Comparison of ENCODE assay signal across 1 cellular context in genomic region chr14:21383848-21384493, GRCh38.
TF ChIP-seq lines count a peak whose summit lies in the region.

Gene SUPT16H, minus strand, starts transcription at chr14:21384019. Its CDS starts 92 bp downstream, at chr14:21383927.

TF ChIP-seq in HepG2, 621 proteins besides CTCF, POLR2A, EP300 and RAD21 (continued from another document and continues in another):
- TF ChIP-seq, protein P1, sequence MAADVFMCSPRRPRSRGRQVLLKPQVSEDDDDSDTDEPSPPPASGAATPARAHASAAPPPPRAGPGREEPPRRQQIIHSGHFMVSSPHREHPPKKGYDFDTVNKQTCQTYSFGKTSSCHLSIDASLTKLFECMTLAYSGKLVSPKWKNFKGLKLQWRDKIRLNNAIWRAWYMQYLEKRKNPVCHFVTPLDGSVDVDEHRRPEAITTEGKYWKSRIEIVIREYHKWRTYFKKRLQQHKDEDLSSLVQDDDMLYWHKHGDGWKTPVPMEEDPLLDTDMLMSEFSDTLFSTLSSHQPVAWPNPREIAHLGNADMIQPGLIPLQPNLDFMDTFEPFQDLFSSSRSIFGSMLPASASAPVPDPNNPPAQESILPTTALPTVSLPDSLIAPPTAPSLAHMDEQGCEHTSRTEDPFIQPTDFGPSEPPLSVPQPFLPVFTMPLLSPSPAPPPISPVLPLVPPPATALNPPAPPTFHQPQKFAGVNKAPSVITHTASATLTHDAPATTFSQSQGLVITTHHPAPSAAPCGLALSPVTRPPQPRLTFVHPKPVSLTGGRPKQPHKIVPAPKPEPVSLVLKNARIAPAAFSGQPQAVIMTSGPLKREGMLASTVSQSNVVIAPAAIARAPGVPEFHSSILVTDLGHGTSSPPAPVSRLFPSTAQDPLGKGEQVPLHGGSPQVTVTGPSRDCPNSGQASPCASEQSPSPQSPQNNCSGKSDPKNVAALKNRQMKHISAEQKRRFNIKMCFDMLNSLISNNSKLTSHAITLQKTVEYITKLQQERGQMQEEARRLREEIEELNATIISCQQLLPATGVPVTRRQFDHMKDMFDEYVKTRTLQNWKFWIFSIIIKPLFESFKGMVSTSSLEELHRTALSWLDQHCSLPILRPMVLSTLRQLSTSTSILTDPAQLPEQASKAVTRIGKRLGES (CRISPR knock-in tag; IDR thresholded peaks at IDR 0.05; ENCODE audit: borderline replicate concordance) = 0 out of 2 replicates have a peak, but pooled peaks have one; percentile 42
- no peak for TF ChIP-seq RFX3 (CRISPR knock-in tag; IDR thresholded peaks at IDR 0.05)
- peak; percentile 82 for TF ChIP-seq MIXL1 (CRISPR knock-in tag; IDR thresholded peaks at IDR 0.05)
- peak; percentile 98 for TF ChIP-seq KDM2A (CRISPR knock-in tag; IDR thresholded peaks at IDR 0.05; ENCODE audit: borderline replicate concordance, low read depth)
- TF ChIP-seq ARID5B (CRISPR knock-in tag; IDR thresholded peaks at IDR 0.05) = peak; percentile 57
- TF ChIP-seq, protein P2, sequence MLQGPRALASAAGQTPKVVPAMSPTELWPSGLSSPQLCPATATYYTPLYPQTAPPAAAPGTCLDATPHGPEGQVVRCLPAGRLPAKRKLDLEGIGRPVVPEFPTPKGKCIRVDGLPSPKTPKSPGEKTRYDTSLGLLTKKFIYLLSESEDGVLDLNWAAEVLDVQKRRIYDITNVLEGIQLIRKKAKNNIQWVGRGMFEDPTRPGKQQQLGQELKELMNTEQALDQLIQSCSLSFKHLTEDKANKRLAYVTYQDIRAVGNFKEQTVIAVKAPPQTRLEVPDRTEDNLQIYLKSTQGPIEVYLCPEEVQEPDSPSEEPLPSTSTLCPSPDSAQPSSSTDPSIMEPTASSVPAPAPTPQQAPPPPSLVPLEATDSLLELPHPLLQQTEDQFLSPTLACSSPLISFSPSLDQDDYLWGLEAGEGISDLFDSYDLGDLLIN (CRISPR knock-in tag; IDR thresholded peaks at IDR 0.05; ENCODE audit: borderline replicate concordance) = peak; percentile 73; the same call in 1 of the 2 replicates
- TF ChIP-seq SYNCRIP (IDR thresholded peaks at IDR 0.05; ENCODE audit: insufficient read depth, low read depth, low read length) = no peak
- TF ChIP-seq, protein P3, sequence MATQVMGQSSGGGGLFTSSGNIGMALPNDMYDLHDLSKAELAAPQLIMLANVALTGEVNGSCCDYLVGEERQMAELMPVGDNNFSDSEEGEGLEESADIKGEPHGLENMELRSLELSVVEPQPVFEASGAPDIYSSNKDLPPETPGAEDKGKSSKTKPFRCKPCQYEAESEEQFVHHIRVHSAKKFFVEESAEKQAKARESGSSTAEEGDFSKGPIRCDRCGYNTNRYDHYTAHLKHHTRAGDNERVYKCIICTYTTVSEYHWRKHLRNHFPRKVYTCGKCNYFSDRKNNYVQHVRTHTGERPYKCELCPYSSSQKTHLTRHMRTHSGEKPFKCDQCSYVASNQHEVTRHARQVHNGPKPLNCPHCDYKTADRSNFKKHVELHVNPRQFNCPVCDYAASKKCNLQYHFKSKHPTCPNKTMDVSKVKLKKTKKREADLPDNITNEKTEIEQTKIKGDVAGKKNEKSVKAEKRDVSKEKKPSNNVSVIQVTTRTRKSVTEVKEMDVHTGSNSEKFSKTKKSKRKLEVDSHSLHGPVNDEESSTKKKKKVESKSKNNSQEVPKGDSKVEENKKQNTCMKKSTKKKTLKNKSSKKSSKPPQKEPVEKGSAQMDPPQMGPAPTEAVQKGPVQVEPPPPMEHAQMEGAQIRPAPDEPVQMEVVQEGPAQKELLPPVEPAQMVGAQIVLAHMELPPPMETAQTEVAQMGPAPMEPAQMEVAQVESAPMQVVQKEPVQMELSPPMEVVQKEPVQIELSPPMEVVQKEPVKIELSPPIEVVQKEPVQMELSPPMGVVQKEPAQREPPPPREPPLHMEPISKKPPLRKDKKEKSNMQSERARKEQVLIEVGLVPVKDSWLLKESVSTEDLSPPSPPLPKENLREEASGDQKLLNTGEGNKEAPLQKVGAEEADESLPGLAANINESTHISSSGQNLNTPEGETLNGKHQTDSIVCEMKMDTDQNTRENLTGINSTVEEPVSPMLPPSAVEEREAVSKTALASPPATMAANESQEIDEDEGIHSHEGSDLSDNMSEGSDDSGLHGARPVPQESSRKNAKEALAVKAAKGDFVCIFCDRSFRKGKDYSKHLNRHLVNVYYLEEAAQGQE (IDR thresholded peaks at IDR 0.05; ENCODE audit: borderline replicate concordance in 1 of 2, low read depth in 1 of 2, low read length in 2 of 2) = peak in 1 of 2 experiments; percentile 39; a peak in 2 of 4 replicates
- peak; percentile 74; the same call in 1 of the 2 replicates for TF ChIP-seq ZSCAN31 (CRISPR knock-in tag; IDR thresholded peaks at IDR 0.05; ENCODE audit: low read depth)
- peak; percentile 11; the same call in 1 of the 2 replicates for TF ChIP-seq ZNF747 (CRISPR knock-in tag; IDR thresholded peaks at IDR 0.05; ENCODE audit: borderline replicate concordance)
- no peak for TF ChIP-seq ZBTB33 (CRISPR knock-in tag; IDR thresholded peaks at IDR 0.05)
- no peak; the same call in none of the 2 replicates for TF ChIP-seq ZKSCAN8 (CRISPR knock-in tag; IDR thresholded peaks at IDR 0.05; ENCODE audit: borderline replicate concordance)
- TF ChIP-seq NCOA1 (CRISPR knock-in tag; IDR thresholded peaks at IDR 0.05) = 0 out of 2 replicates have a peak, but pooled peaks have one; percentile 84
- no peak; the same call in 1 of the 2 replicates for TF ChIP-seq CBX2 (IDR thresholded peaks at IDR 0.05; ENCODE audit: low read depth, low read length)
- no peak for TF ChIP-seq CBX2 (CRISPR knock-in tag; IDR thresholded peaks at IDR 0.05; ENCODE audit: low read depth)
- no peak; the same call in 1 of the 2 replicates for TF ChIP-seq RARA (CRISPR knock-in tag; IDR thresholded peaks at IDR 0.05)
- TF ChIP-seq HDAC1 (CRISPR knock-in tag; IDR thresholded peaks at IDR 0.05) = peak; percentile 92
- peak; percentile 91 for TF ChIP-seq MYPOP (CRISPR knock-in tag; IDR thresholded peaks at IDR 0.05)
- TF ChIP-seq IKZF5 (CRISPR knock-in tag; IDR thresholded peaks at IDR 0.05) = peak; percentile 86
- TF ChIP-seq GPN1 (CRISPR knock-in tag; IDR thresholded peaks at IDR 0.05; ENCODE audit: borderline replicate concordance) = no peak
- 0 out of 2 replicates have a peak, but pooled peaks have one; percentile 62 for TF ChIP-seq SP140L (CRISPR knock-in tag; IDR thresholded peaks at IDR 0.05; ENCODE audit: borderline replicate concordance)
- peak; percentile 94 for TF ChIP-seq SRSF1 (optimal IDR thresholded peaks at IDR 0.05; ENCODE audit: low read depth, low read length)
- no peak for TF ChIP-seq ATM (IDR thresholded peaks at IDR 0.05; ENCODE audit: borderline replicate concordance)
- peak; percentile 62; the same call in 1 of the 2 replicates for TF ChIP-seq BCL6 (CRISPR knock-in tag; IDR thresholded peaks at IDR 0.05)
- TF ChIP-seq ZNF672 (CRISPR knock-in tag; IDR thresholded peaks at IDR 0.05) = no peak
- no peak for TF ChIP-seq ZNF138 (CRISPR knock-in tag; IDR thresholded peaks at IDR 0.05; ENCODE audit: low read depth)
- peak; percentile 89; the same call in 1 of the 2 replicates for TF ChIP-seq ZNF569 (CRISPR knock-in tag; IDR thresholded peaks at IDR 0.05; ENCODE audit: borderline replicate concordance)
- TF ChIP-seq, protein P4, sequence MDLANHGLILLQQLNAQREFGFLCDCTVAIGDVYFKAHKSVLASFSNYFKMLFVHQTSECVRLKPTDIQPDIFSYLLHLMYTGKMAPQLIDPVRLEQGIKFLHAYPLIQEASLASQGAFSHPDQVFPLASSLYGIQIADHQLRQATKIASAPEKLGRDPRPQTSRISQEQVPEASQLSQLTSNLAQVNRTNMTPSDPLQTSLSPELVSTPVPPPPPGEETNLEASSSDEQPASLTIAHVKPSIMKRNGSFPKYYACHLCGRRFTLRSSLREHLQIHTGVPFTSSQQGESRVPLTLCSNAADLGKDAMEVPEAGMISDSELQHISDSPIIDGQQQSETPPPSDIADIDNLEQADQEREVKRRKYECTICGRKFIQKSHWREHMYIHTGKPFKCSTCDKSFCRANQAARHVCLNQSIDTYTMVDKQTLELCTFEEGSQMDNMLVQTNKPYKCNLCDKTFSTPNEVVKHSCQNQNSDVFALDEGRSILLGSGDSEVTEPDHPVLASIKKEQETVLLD (CRISPR knock-in tag; IDR thresholded peaks at IDR 0.05; ENCODE audit: low read depth) = peak; percentile 31; the same call in 1 of the 2 replicates
- 0 out of 2 replicates have a peak, but pooled peaks have one; percentile 89 for TF ChIP-seq EEA1 (CRISPR knock-in tag; IDR thresholded peaks at IDR 0.05; ENCODE audit: borderline replicate concordance)
- TF ChIP-seq KLF11 (CRISPR knock-in tag; IDR thresholded peaks at IDR 0.05) = peak; percentile 46; the same call in 1 of the 2 replicates
- peak; percentile 96 for TF ChIP-seq YEATS4 (CRISPR knock-in tag; IDR thresholded peaks at IDR 0.05; ENCODE audit: borderline replicate concordance)
- TF ChIP-seq ZNF792 (CRISPR knock-in tag; IDR thresholded peaks at IDR 0.05) = peak; percentile 78
- TF ChIP-seq ZNF264 (CRISPR knock-in tag; IDR thresholded peaks at IDR 0.05) = no peak; the same call in 1 of the 2 replicates
- TF ChIP-seq ZFP36L2 (CRISPR knock-in tag; IDR thresholded peaks at IDR 0.05) = no peak
- TF ChIP-seq GMEB1 (CRISPR knock-in tag; IDR thresholded peaks at IDR 0.05; ENCODE audit: borderline replicate concordance) = peak; percentile 91
- no peak for TF ChIP-seq NR0B2 (CRISPR knock-in tag; IDR thresholded peaks at IDR 0.05)
- no peak for TF ChIP-seq BRD4 (CRISPR knock-in tag; IDR thresholded peaks at IDR 0.05)
- no peak for TF ChIP-seq EZH2 (conservative IDR thresholded peaks at IDR 0.05; ENCODE audit: low read depth, low read length)
- peak; percentile 61; the same call in 1 of the 2 replicates for TF ChIP-seq ZNF773 (CRISPR knock-in tag; IDR thresholded peaks at IDR 0.05; ENCODE audit: borderline replicate concordance)
- TF ChIP-seq SPEN (CRISPR knock-in tag; IDR thresholded peaks at IDR 0.05; ENCODE audit: low read depth) = peak; percentile 91
